Comparison of ENCODE assay signal across 19 cellular contexts in the genomic region with DNA sequence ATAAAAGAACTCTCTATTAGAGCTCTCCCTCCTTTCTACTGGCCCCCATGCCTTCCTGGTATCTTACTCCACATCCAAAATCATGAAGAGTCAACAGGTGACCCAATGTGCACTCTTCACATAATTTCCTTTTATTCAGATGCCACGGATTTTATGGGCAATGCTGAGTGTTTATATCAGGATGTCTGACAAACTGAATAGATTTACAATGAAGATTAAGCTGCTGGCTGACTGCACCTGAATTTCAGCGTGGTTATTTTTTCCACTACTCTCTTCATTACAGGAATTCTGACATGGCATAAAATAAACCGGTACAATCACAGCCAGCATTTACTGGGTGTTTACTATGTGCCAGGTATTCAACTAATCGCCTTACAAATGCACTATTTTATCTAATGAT. TPM values are rescaled to one million over a fixed set of nuclear protein-coding genes. Genes with fewer than 3 reads are reported as not detected.
DNase-seq lines count a peak whose midpoint lies in the region; ATAC-seq and TF ChIP-seq lines count a peak whose summit lies in the region.
"Had no signal": no experiment of that assay in that cellular context is flagged by ENCODE, and none has a peak within 500 bp of the region (broad histone marks: within the 10 kb centered on the region; RNA-seq: fewer than 3 reads in every experiment).

No MANE protein-coding gene starts in this region.

- H3K27ac ChIP-seq in SK-N-SH (ENCODE audit: low read depth in 2 of 2, low read length in 1 of 2) (peak overlapping the region in 1 of 2 experiments; percentile 83; a peak in 2 of 4 replicates), epithelial cell of prostate (peak overlapping the region; percentile 99), uterus (peak overlapping the region; percentile 62 to 80)
- H3K27ac ChIP-seq: A549, Peyer's patch had no signal

- H3K36me3 ChIP-seq in SK-N-SH (replicated peaks in 1 of 2; ENCODE audit: control insufficient read depth in 1 of 2, insufficient read depth in 2 of 2, low read length in 1 of 2) (peaks cover 35 to 68% of the 10 kb centered on the region in 2 experiments), uterus (no peaks in the 10 kb centered on the region)

- H3K79me2 ChIP-seq in SK-N-SH (ENCODE audit: insufficient read depth): peaks cover 59% of the 10 kb centered on the region

- CTCF ChIA-PET in SK-N-SH (lab: Yijun Ruan, JAX): interaction anchor here (1.0 to 1.3 kb wide), 5 partner anchors 21 to 228 kb away, joined by 3 to 6 read pairs (median 4); no protein-coding TSS in a partner anchor

- no peak overlapping the region for H3K4me2 ChIP-seq in SK-N-SH
- H3K4me2 ChIP-seq: A549 had no signal

- TF ChIP-seq POLR2A in uterus (IDR thresholded peaks at IDR 0.05): no peak

- peaks cover 71% of the 10 kb centered on the region for H3F3A ChIP-seq in SK-N-SH (replicated peaks; ENCODE audit: insufficient read depth)

- no peak for ATAC-seq in SK-N-SH treated with all-trans-retinoic acid at 6 μM for 48 hours
- ATAC-seq in HG03469 (IDR thresholded peaks at IDR 0.05; ENCODE audit: unreplicated experiment): no peak
- ATAC-seq in GM21390 (IDR thresholded peaks at IDR 0.05; ENCODE audit: unreplicated experiment): no peak
- ATAC-seq: A549 had no signal

- POLR2A ChIA-PET in SK-N-SH (lab: Yijun Ruan, JAX): no interaction called here

- H3K9me3 ChIP-seq in SK-N-SH: no peaks in the 10 kb centered on the region
- H3K9me3 ChIP-seq in uterus: no peaks in the 10 kb centered on the region
- H3K9me3 ChIP-seq: A549, Peyer's patch had no signal

- TF ChIP-seq CTCF in SK-N-SH (IDR thresholded peaks at IDR 0.05) (no peak), uterus (IDR thresholded peaks at IDR 0.05) (no peak)

- H3K27me3 ChIP-seq in SK-N-SH (ENCODE audit: insufficient read depth) (no peaks in the 10 kb centered on the region), uterus (no peaks in the 10 kb centered on the region)
- H3K27me3 ChIP-seq: Peyer's patch had no signal

- intact Hi-C loops in uterus (cut with DNase I; ENCODE audit: low total_unique reads): no loop called here

- H2AFZ ChIP-seq in SK-N-SH (ENCODE audit: low read depth): no peak overlapping the region

- H3K9ac ChIP-seq in SK-N-SH: peak overlapping the region; percentile 12; the same call in 1 of the 2 replicates

- 77% methylated on average over 4 of the region's 4 CpGs for WGBS in SK-N-SH (ENCODE audit: low lambda C conversion rate)

- no peak for DNase-seq in SK-N-SH
- peak; percentile 24 for DNase-seq in NCI-H69 (lab: John Stamatoyannopoulos, UW)
- no peak for DNase-seq in epithelial cell of prostate (ENCODE audit: low read depth, low spot score)
- DNase-seq in uterus: no peak
- no peak for DNase-seq in inferior parietal cortex (ENCODE audit: extremely low spot score)
- DNase-seq: activated CD4-positive, alpha-beta T cell treated with anti-CD3 and anti-CD28 coated beads for 1 hour; activated gamma-delta T cell treated with Interleukin-2 at 50 U/mL for 16 hours; cerebellar nuclear complex; DND-41; H9; hypothalamus; kidney glomerular epithelial cell; Peyer's patch; stimulated activated CD4-positive, alpha-beta T cell treated with anti-CD3 and anti-CD28 coated beads, Interleukin-12 subunit alpha, Interleukin-12 subunit beta, amount 100 ng/mL, for 4 hours; T1000 had no signal

- H4K20me1 ChIP-seq in SK-N-SH (ENCODE audit: insufficient read depth): no peaks in the 10 kb centered on the region

- H3K9me2 ChIP-seq in SK-N-SH: no peaks in the 10 kb centered on the region

- H3K4me1 ChIP-seq in SK-N-SH (ENCODE audit: control insufficient read depth in 1 of 2, insufficient read depth in 2 of 2, low read depth in 1 of 2, low read length in 1 of 2): peaks cover 0 to 44% of the 10 kb centered on the region in 2 experiments; a peak in 3 of 4 replicates
- H3K4me1 ChIP-seq in uterus: no peaks in the 10 kb centered on the region

- H3K4me3 ChIP-seq in SK-N-SH (ENCODE audit: low read depth in 2 of 2, low read length in 1 of 2): no peak overlapping the region
- H3K4me3 ChIP-seq in uterus: no peak overlapping the region
- H3K4me3 ChIP-seq: A549, Peyer's patch had no signal

- no peak for TF ChIP-seq EP300 in SK-N-SH (IDR thresholded peaks at IDR 0.05; ENCODE audit: borderline replicate concordance in 1 of 2, low read depth in 1 of 2, low read length in 1 of 2)

- no peak for TF ChIP-seq RAD21 in SK-N-SH (IDR thresholded peaks at IDR 0.05; ENCODE audit: low read length)

TF ChIP-seq in SK-N-SH, 30 proteins besides CTCF, POLR2A, EP300 and RAD21 (continues in another document):
- TF ChIP-seq RCOR1 (IDR thresholded peaks at IDR 0.05; ENCODE audit: low read length) (no peak), TCF12 (IDR thresholded peaks at IDR 0.05) (no peak), NRF1 (IDR thresholded peaks at IDR 0.05; ENCODE audit: low read depth, low read length) (no peak), GABPA (IDR thresholded peaks at IDR 0.05; ENCODE audit: low read depth) (no peak), SMC3 (IDR thresholded peaks at IDR 0.05; ENCODE audit: low read depth, low read length) (no peak), MXI1 (IDR thresholded peaks at IDR 0.05; ENCODE audit: low read depth, low read length) (no peak), NFIC (IDR thresholded peaks at IDR 0.05; ENCODE audit: borderline replicate concordance) (no peak), TEAD4 (IDR thresholded peaks at IDR 0.05; ENCODE audit: borderline replicate concordance, insufficient read depth) (no peak)
- TF ChIP-seq, protein P1, sequence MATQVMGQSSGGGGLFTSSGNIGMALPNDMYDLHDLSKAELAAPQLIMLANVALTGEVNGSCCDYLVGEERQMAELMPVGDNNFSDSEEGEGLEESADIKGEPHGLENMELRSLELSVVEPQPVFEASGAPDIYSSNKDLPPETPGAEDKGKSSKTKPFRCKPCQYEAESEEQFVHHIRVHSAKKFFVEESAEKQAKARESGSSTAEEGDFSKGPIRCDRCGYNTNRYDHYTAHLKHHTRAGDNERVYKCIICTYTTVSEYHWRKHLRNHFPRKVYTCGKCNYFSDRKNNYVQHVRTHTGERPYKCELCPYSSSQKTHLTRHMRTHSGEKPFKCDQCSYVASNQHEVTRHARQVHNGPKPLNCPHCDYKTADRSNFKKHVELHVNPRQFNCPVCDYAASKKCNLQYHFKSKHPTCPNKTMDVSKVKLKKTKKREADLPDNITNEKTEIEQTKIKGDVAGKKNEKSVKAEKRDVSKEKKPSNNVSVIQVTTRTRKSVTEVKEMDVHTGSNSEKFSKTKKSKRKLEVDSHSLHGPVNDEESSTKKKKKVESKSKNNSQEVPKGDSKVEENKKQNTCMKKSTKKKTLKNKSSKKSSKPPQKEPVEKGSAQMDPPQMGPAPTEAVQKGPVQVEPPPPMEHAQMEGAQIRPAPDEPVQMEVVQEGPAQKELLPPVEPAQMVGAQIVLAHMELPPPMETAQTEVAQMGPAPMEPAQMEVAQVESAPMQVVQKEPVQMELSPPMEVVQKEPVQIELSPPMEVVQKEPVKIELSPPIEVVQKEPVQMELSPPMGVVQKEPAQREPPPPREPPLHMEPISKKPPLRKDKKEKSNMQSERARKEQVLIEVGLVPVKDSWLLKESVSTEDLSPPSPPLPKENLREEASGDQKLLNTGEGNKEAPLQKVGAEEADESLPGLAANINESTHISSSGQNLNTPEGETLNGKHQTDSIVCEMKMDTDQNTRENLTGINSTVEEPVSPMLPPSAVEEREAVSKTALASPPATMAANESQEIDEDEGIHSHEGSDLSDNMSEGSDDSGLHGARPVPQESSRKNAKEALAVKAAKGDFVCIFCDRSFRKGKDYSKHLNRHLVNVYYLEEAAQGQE (IDR thresholded peaks at IDR 0.05; ENCODE audit: low read depth, low read length): no peak

TF ChIP-seq in SK-N-SH treated with all-trans-retinoic acid at 6 μM for 48 hours, 23 proteins besides CTCF, POLR2A, EP300 and RAD21:
- no peak for TF ChIP-seq ARNTL (CRISPR knock-in tag; IDR thresholded peaks at IDR 0.05; ENCODE audit: borderline replicate concordance, low read depth)
- no peak for TF ChIP-seq TCF4 (CRISPR knock-in tag; IDR thresholded peaks at IDR 0.05; ENCODE audit: borderline replicate concordance)
- TF ChIP-seq BACH2 (CRISPR knock-in tag; IDR thresholded peaks at IDR 0.05; ENCODE audit: borderline replicate concordance): no peak
- TF ChIP-seq GLIS3 (CRISPR knock-in tag; IDR thresholded peaks at IDR 0.05): no peak

RNA-seq across cellular contexts. Expression of a gene that starts 29.4 kb away (rescaled TPM):
- 56.9 and 68.3 TPM in 2 replicates for polyA plus RNA-seq in SK-N-SH (2012; rRNA removed)
- 53.7 and 58.9 TPM in 2 replicates for polyA plus RNA-seq in SK-N-SH (2012; cell fraction: cytosol; rRNA removed)
- 123 and 155 TPM in 2 replicates for polyA plus RNA-seq in SK-N-SH (2012; cell fraction: nucleus; rRNA removed)
- 10 to 100 TPM in 3 of 4 donors, 1 to 10 TPM in 1; 9.1 to 73.9 (median 40.5) TPM for total RNA-seq in uterus
